8 cellular contexts compared by ENCODE assay signal in the genomic region with DNA sequence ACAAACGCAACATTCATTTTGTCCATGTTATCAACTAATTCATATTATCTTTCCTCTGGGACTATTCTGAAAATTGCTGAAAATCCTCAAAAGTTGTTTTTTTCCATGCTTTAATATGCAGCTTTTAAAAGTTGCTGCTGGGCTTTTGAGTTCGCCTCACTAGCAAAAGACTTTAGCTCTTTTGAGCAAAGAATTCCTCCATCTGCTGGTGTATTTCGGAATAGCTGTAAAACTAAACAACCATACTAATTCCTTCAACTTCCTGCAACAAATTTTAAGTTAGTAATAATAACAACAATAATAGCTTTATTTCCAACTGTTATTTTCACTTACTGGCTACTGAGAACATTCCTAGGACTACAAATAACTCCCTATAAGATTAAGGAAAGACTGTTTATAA. TPM values are rescaled to one million over a fixed set of nuclear protein-coding genes. Genes with fewer than 3 reads are reported as not detected.
DNase-seq lines count a peak whose midpoint lies in the region; ATAC-seq and TF ChIP-seq lines count a peak whose summit lies in the region.

No MANE protein-coding gene starts in this region.

- no peak for ATAC-seq in heart left ventricle
- no peak for ATAC-seq in Right ventricle myocardium inferior
- ATAC-seq in upper lobe of right lung: no peak
- no peak for ATAC-seq in GM21381 (IDR thresholded peaks at IDR 0.05; ENCODE audit: unreplicated experiment)

- no peak for DNase-seq in heart left ventricle
- DNase-seq in Right ventricle myocardium inferior (ENCODE audit: missing footprints): no peak
- DNase-seq in SK-MEL-5 (ENCODE audit: low read depth, low spot score): peak; percentile 53
- DNase-seq in glomerular endothelial cell (ENCODE audit: extremely low read depth, low read depth, low spot score): peak; percentile 36
- no peak for DNase-seq in upper lobe of right lung
- DNase-seq in activated naive CD4-positive, alpha-beta T cell (lab: John Stamatoyannopoulos, UW): no peak
- no peak for DNase-seq in NOMO-1 treated with dmso at 0.1 percent for 144 hours (lab: John Stamatoyannopoulos, UW; ENCODE audit: unreplicated experiment)

- H3K4me1 ChIP-seq in heart left ventricle (no peaks in the 10 kb centered on the region), upper lobe of right lung (no peaks in the 10 kb centered on the region)

- H3K4me3 ChIP-seq in heart left ventricle (no peak overlapping the region), upper lobe of right lung (no peak overlapping the region)

- in situ Hi-C loops in SK-MEL-5 (cut with HindIII; ENCODE audit: low pct_unique_long_range_greater_than_20kb, low sequenced_read_pairs): no loop called here

- no peaks in the 10 kb centered on the region for H3K27me3 ChIP-seq in heart left ventricle
- H3K27me3 ChIP-seq in upper lobe of right lung: no peaks in the 10 kb centered on the region

- H3K9me3 ChIP-seq in heart left ventricle (no peaks in the 10 kb centered on the region), upper lobe of right lung (no peaks in the 10 kb centered on the region)

- no peak overlapping the region for H3K27ac ChIP-seq in heart left ventricle
- H3K27ac ChIP-seq in upper lobe of right lung: no peak overlapping the region

- WGBS in heart left ventricle, 4 donors: 27 to 65% (median 41%) methylated on average over 3 of the region's 3 CpGs

- intact Hi-C loops in heart left ventricle (cut with DNase I) (loop anchor here in 3 of 10 donors (5.0 to 10.0 kb wide), 2 partner anchors 298 to 300 kb away; no protein-coding TSS in a partner anchor), Right ventricle myocardium inferior (cut with DNase I) (loop anchor here (5.0 kb wide), 1 partner anchor 300 kb away; no protein-coding TSS in a partner anchor), upper lobe of right lung (cut with DNase I) (no loop called here)

- H3K36me3 ChIP-seq in heart left ventricle: peaks cover 0 to 72% (median 49%) of the 10 kb centered on the region in 9 donors
- peaks cover 17% of the 10 kb centered on the region for H3K36me3 ChIP-seq in upper lobe of right lung

- TF ChIP-seq POLR2A in heart left ventricle (IDR thresholded peaks at IDR 0.05): no peak

- TF ChIP-seq CTCF in heart left ventricle (IDR thresholded peaks at IDR 0.05): peak; percentile 20 to 63 (median 48)
- peak; percentile 47 for TF ChIP-seq CTCF in upper lobe of right lung (IDR thresholded peaks at IDR 0.05)

RNA-seq across cellular contexts. Expression of a gene that starts 14.2 kb away (rescaled TPM):
- 10 to 100 TPM in 8 of 9 donors, 1 to 10 TPM in 1; 6.9 to 19.4 (median 13.5) TPM for total RNA-seq in heart left ventricle
- polyA plus RNA-seq in heart left ventricle: 10 to 100 TPM in 1 of 2 donors, 1 to 10 TPM in 1; 9.7 to 16.5 TPM
- total RNA-seq in Right ventricle myocardium inferior: 9.5 TPM
- 5.9 and 6.0 TPM in 2 replicates for total RNA-seq in SK-MEL-5 (2014; rRNA removed; shearing (Covaris generic))
- 21.3 and 27.1 TPM in 2 replicates for polyA plus RNA-seq in SK-MEL-5 (2015; cell fraction: cytosol; rRNA removed)
- polyA plus RNA-seq in SK-MEL-5 (2015; cell fraction: nucleus; rRNA removed): 58.1 and 62.9 TPM in 2 replicates
- 8.7 and 10.4 TPM in 2 replicates for total RNA-seq in glomerular endothelial cell
- 20.6 TPM for total RNA-seq in upper lobe of right lung

Comparison
In these comparisons a context has a peak if more than half of its experiments do, and no peak if none do; other contexts are left out.
1. DNase-seq: peak in SK-MEL-5 (single experiment) and glomerular endothelial cell (single experiment); none in heart left ventricle (0 of 5), Right ventricle myocardium inferior (single experiment), upper lobe of right lung (single experiment), activated naive CD4-positive, alpha-beta T cell (0 of 4) and NOMO-1 treated with dmso at 0.1 percent for 144 hours (single experiment).